Comparison of ENCODE assay signal across 3 cellular contexts in the genomic region with DNA sequence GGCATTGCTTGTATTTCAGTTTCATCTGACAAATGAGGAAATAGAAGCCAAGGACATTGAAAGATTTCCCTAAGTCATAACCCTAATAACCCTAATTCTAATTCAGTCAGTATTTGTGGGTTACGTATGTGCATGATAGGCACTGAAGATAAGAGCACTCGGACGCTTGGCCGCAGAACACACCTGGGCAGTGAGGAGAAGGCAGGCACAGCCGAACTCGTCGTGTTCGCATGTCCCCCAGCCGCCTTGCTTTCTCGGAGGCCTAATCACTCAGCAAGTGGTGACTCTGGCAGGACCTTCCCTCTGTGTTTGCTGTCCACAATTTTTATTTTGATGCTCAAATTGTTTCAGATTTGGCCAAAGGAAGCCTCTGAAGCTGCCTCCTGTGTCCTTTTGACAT.
A peak's percentile ranks its signal among the peaks of the same experiment; 100 is the strongest.
TF ChIP-seq lines count a peak whose summit lies in the region.

No MANE protein-coding gene starts in this region.

TF ChIP-seq in GM23338, 12 proteins besides CTCF, POLR2A, EP300 and RAD21:
- TF ChIP-seq EZH2phosphoT487 (IDR thresholded peaks at IDR 0.05; ENCODE audit: unreplicated experiment) (no peak), ZNF114 (CRISPR knock-in tag; IDR thresholded peaks at IDR 0.05) (no peak), ZNF331 (CRISPR knock-in tag; IDR thresholded peaks at IDR 0.05; ENCODE audit: low read depth) (no peak), JUNB (IDR thresholded peaks at IDR 0.05; ENCODE audit: unreplicated experiment) (no peak), NANOG (IDR thresholded peaks at IDR 0.05; ENCODE audit: borderline replicate concordance) (no peak), CREB1 (CRISPR knock-in tag; IDR thresholded peaks at IDR 0.05; ENCODE audit: low read depth) (no peak), POLR2AphosphoS5 (IDR thresholded peaks at IDR 0.05; ENCODE audit: low read depth) (no peak), STAT1 (IDR thresholded peaks at IDR 0.05; ENCODE audit: unreplicated experiment) (no peak)
- TF ChIP-seq, protein P1, sequence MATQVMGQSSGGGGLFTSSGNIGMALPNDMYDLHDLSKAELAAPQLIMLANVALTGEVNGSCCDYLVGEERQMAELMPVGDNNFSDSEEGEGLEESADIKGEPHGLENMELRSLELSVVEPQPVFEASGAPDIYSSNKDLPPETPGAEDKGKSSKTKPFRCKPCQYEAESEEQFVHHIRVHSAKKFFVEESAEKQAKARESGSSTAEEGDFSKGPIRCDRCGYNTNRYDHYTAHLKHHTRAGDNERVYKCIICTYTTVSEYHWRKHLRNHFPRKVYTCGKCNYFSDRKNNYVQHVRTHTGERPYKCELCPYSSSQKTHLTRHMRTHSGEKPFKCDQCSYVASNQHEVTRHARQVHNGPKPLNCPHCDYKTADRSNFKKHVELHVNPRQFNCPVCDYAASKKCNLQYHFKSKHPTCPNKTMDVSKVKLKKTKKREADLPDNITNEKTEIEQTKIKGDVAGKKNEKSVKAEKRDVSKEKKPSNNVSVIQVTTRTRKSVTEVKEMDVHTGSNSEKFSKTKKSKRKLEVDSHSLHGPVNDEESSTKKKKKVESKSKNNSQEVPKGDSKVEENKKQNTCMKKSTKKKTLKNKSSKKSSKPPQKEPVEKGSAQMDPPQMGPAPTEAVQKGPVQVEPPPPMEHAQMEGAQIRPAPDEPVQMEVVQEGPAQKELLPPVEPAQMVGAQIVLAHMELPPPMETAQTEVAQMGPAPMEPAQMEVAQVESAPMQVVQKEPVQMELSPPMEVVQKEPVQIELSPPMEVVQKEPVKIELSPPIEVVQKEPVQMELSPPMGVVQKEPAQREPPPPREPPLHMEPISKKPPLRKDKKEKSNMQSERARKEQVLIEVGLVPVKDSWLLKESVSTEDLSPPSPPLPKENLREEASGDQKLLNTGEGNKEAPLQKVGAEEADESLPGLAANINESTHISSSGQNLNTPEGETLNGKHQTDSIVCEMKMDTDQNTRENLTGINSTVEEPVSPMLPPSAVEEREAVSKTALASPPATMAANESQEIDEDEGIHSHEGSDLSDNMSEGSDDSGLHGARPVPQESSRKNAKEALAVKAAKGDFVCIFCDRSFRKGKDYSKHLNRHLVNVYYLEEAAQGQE (IDR thresholded peaks at IDR 0.05; ENCODE audit: unreplicated experiment): no peak
- TF ChIP-seq, protein P2, sequence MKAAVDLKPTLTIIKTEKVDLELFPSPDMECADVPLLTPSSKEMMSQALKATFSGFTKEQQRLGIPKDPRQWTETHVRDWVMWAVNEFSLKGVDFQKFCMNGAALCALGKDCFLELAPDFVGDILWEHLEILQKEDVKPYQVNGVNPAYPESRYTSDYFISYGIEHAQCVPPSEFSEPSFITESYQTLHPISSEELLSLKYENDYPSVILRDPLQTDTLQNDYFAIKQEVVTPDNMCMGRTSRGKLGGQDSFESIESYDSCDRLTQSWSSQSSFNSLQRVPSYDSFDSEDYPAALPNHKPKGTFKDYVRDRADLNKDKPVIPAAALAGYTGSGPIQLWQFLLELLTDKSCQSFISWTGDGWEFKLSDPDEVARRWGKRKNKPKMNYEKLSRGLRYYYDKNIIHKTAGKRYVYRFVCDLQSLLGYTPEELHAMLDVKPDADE (IDR thresholded peaks at IDR 0.05): no peak

TF ChIP-seq in K562, 482 proteins besides CTCF, POLR2A, EP300 and RAD21:
- TF ChIP-seq ZNF444 (CRISPR knock-in tag; IDR thresholded peaks at IDR 0.05) (no peak), ZC3H4 (CRISPR knock-in tag; IDR thresholded peaks at IDR 0.05; ENCODE audit: borderline replicate concordance) (0 out of 2 replicates have a peak, but pooled peaks have one; percentile 27), ZNF197 (CRISPR knock-in tag; IDR thresholded peaks at IDR 0.05; ENCODE audit: low read depth) (no peak), NELFE (IDR thresholded peaks at IDR 0.05; ENCODE audit: insufficient read depth, insufficient read length) (no peak), CBX5 (IDR thresholded peaks at IDR 0.05; ENCODE audit: borderline replicate concordance, low read depth) (no peak)
- TF ChIP-seq, protein P3, sequence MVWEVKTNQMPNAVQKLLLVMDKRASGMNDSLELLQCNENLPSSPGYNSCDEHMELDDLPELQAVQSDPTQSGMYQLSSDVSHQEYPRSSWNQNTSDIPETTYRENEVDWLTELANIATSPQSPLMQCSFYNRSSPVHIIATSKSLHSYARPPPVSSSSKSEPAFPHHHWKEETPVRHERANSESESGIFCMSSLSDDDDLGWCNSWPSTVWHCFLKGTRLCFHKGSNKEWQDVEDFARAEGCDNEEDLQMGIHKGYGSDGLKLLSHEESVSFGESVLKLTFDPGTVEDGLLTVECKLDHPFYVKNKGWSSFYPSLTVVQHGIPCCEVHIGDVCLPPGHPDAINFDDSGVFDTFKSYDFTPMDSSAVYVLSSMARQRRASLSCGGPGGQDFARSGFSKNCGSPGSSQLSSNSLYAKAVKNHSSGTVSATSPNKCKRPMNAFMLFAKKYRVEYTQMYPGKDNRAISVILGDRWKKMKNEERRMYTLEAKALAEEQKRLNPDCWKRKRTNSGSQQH (CRISPR knock-in tag; IDR thresholded peaks at IDR 0.05): no peak

TF ChIP-seq in H1, 55 proteins besides CTCF, POLR2A, EP300 and RAD21:
- no peak for TF ChIP-seq PHF8 (conservative IDR thresholded peaks at IDR 0.05; ENCODE audit: low read depth, low read length)
- TF ChIP-seq CREB1 (IDR thresholded peaks at IDR 0.05): no peak
- TF ChIP-seq TAF1 (IDR thresholded peaks at IDR 0.05; ENCODE audit: low read depth, low read length): no peak
- TF ChIP-seq, protein P4, sequence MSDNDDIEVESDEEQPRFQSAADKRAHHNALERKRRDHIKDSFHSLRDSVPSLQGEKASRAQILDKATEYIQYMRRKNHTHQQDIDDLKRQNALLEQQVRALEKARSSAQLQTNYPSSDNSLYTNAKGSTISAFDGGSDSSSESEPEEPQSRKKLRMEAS (IDR thresholded peaks at IDR 0.05): no peak
- TF ChIP-seq JUN (IDR thresholded peaks at IDR 0.05; ENCODE audit: low read depth, low read length): no peak
- no peak for TF ChIP-seq SIN3A (conservative IDR thresholded peaks at IDR 0.05 in 1 of 2, IDR thresholded peaks at IDR 0.05 in 1 of 2; ENCODE audit: low read depth in 1 of 2, low read length in 2 of 2)
- no peak for TF ChIP-seq HDAC6 (IDR thresholded peaks at IDR 0.05; ENCODE audit: low read depth, low read length)
- TF ChIP-seq MAFK (IDR thresholded peaks at IDR 0.05; ENCODE audit: low read depth, low read length): no peak
- TF ChIP-seq RFX5 (IDR thresholded peaks at IDR 0.05; ENCODE audit: borderline replicate concordance, low read depth, low read length): no peak
- no peak for TF ChIP-seq GABPA (IDR thresholded peaks at IDR 0.05; ENCODE audit: borderline replicate concordance, insufficient read depth, low read length)
- no peak for TF ChIP-seq CTBP2 (IDR thresholded peaks at IDR 0.05; ENCODE audit: borderline replicate concordance, insufficient read depth, insufficient read length, low read length)
- no peak for TF ChIP-seq SUZ12 (IDR thresholded peaks at IDR 0.05; ENCODE audit: low read length)
- TF ChIP-seq, protein P5, sequence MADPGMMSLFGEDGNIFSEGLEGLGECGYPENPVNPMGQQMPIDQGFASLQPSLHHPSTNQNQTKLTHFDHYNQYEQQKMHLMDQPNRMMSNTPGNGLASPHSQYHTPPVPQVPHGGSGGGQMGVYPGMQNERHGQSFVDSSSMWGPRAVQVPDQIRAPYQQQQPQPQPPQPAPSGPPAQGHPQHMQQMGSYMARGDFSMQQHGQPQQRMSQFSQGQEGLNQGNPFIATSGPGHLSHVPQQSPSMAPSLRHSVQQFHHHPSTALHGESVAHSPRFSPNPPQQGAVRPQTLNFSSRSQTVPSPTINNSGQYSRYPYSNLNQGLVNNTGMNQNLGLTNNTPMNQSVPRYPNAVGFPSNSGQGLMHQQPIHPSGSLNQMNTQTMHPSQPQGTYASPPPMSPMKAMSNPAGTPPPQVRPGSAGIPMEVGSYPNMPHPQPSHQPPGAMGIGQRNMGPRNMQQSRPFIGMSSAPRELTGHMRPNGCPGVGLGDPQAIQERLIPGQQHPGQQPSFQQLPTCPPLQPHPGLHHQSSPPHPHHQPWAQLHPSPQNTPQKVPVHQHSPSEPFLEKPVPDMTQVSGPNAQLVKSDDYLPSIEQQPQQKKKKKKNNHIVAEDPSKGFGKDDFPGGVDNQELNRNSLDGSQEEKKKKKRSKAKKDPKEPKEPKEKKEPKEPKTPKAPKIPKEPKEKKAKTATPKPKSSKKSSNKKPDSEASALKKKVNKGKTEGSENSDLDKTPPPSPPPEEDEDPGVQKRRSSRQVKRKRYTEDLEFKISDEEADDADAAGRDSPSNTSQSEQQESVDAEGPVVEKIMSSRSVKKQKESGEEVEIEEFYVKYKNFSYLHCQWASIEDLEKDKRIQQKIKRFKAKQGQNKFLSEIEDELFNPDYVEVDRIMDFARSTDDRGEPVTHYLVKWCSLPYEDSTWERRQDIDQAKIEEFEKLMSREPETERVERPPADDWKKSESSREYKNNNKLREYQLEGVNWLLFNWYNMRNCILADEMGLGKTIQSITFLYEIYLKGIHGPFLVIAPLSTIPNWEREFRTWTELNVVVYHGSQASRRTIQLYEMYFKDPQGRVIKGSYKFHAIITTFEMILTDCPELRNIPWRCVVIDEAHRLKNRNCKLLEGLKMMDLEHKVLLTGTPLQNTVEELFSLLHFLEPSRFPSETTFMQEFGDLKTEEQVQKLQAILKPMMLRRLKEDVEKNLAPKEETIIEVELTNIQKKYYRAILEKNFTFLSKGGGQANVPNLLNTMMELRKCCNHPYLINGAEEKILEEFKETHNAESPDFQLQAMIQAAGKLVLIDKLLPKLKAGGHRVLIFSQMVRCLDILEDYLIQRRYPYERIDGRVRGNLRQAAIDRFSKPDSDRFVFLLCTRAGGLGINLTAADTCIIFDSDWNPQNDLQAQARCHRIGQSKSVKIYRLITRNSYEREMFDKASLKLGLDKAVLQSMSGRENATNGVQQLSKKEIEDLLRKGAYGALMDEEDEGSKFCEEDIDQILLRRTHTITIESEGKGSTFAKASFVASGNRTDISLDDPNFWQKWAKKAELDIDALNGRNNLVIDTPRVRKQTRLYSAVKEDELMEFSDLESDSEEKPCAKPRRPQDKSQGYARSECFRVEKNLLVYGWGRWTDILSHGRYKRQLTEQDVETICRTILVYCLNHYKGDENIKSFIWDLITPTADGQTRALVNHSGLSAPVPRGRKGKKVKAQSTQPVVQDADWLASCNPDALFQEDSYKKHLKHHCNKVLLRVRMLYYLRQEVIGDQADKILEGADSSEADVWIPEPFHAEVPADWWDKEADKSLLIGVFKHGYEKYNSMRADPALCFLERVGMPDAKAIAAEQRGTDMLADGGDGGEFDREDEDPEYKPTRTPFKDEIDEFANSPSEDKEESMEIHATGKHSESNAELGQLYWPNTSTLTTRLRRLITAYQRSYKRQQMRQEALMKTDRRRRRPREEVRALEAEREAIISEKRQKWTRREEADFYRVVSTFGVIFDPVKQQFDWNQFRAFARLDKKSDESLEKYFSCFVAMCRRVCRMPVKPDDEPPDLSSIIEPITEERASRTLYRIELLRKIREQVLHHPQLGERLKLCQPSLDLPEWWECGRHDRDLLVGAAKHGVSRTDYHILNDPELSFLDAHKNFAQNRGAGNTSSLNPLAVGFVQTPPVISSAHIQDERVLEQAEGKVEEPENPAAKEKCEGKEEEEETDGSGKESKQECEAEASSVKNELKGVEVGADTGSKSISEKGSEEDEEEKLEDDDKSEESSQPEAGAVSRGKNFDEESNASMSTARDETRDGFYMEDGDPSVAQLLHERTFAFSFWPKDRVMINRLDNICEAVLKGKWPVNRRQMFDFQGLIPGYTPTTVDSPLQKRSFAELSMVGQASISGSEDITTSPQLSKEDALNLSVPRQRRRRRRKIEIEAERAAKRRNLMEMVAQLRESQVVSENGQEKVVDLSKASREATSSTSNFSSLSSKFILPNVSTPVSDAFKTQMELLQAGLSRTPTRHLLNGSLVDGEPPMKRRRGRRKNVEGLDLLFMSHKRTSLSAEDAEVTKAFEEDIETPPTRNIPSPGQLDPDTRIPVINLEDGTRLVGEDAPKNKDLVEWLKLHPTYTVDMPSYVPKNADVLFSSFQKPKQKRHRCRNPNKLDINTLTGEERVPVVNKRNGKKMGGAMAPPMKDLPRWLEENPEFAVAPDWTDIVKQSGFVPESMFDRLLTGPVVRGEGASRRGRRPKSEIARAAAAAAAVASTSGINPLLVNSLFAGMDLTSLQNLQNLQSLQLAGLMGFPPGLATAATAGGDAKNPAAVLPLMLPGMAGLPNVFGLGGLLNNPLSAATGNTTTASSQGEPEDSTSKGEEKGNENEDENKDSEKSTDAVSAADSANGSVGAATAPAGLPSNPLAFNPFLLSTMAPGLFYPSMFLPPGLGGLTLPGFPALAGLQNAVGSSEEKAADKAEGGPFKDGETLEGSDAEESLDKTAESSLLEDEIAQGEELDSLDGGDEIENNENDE (IDR thresholded peaks at IDR 0.05; ENCODE audit: insufficient replicate concordance, low read length): no peak
- TF ChIP-seq, protein P6, sequence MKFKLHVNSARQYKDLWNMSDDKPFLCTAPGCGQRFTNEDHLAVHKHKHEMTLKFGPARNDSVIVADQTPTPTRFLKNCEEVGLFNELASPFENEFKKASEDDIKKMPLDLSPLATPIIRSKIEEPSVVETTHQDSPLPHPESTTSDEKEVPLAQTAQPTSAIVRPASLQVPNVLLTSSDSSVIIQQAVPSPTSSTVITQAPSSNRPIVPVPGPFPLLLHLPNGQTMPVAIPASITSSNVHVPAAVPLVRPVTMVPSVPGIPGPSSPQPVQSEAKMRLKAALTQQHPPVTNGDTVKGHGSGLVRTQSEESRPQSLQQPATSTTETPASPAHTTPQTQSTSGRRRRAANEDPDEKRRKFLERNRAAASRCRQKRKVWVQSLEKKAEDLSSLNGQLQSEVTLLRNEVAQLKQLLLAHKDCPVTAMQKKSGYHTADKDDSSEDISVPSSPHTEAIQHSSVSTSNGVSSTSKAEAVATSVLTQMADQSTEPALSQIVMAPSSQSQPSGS (IDR thresholded peaks at IDR 0.05; ENCODE audit: low read length): no peak
- no peak for TF ChIP-seq SRF (IDR thresholded peaks at IDR 0.05; ENCODE audit: low read depth, low read length)
- no peak for TF ChIP-seq KDM1A (IDR thresholded peaks at IDR 0.05; ENCODE audit: borderline replicate concordance, low read length)
- no peak for TF ChIP-seq SAP30 (IDR thresholded peaks at IDR 0.05; ENCODE audit: insufficient read depth, insufficient replicate concordance, low read length)
- no peak for TF ChIP-seq NRF1 (IDR thresholded peaks at IDR 0.05; ENCODE audit: low read depth, low read length)
- no peak for TF ChIP-seq BCL11A (IDR thresholded peaks at IDR 0.05; ENCODE audit: low read depth in 2 of 2, low read length in 2 of 2)
